Comparison of ENCODE assay signal across 16 cellular contexts in genomic region chr12:43416981-43417380, GRCh38.
DNase-seq lines count a peak whose midpoint lies in the region; ATAC-seq and TF ChIP-seq lines count a peak whose summit lies in the region.
"Had no signal": no experiment of that assay in that cellular context is flagged by ENCODE, and none has a peak within 500 bp of the region (broad histone marks: within the 10 kb centered on the region; RNA-seq: fewer than 3 reads in every experiment).

No MANE protein-coding gene starts in this region.

- H3K79me2 ChIP-seq in osteoblast (ENCODE audit: insufficient read depth, low read length), result no peaks in the 10 kb centered on the region

- in situ Hi-C loops in transverse colon (cut with MboI; ENCODE audit: low pct_ligation_motif_present in 1 of 4, low pct_unique_long_range_greater_than_20kb in 1 of 4, low sequenced_read_pairs in 3 of 4), result no loop called here

- H3K4me2 ChIP-seq in osteoblast (ENCODE audit: insufficient read depth, low read length), result no peak overlapping the region
- H3K4me2 ChIP-seq: A549; BLaER1 treated with 17β-estradiol and CSF1 and Interleukin-3, amounts not matched to agents 10 nM and 100 nM had no signal

- H3K27me3 ChIP-seq in osteoblast (ENCODE audit: insufficient read depth, low read length), result no peaks in the 10 kb centered on the region
- no peaks in the 10 kb centered on the region for H3K27me3 ChIP-seq in transverse colon
- H3K27me3 ChIP-seq: BLaER1 treated with 17β-estradiol and CSF1 and Interleukin-3, amounts not matched to agents 10 nM and 100 nM had no signal

- intact Hi-C loops in transverse colon (cut with DNase I; ENCODE audit: low total_unique reads), result no loop called here

- H3K36me3 ChIP-seq in osteoblast (ENCODE audit: insufficient read depth, low read length) (no peaks in the 10 kb centered on the region), transverse colon (no peaks in the 10 kb centered on the region)
- H3K36me3 ChIP-seq: BLaER1 treated with 17β-estradiol and CSF1 and Interleukin-3, amounts not matched to agents 10 nM and 100 nM had no signal

- H3K9me3 ChIP-seq in osteoblast (ENCODE audit: low read depth, low read length), result no peaks in the 10 kb centered on the region
- H3K9me3 ChIP-seq in transverse colon, result no peaks in the 10 kb centered on the region
- H3K9me3 ChIP-seq: A549; BLaER1 treated with 17β-estradiol and CSF1 and Interleukin-3, amounts not matched to agents 10 nM and 100 nM; Caco-2 had no signal

- no peak for TF ChIP-seq POLR2A in transverse colon (IDR thresholded peaks at IDR 0.05)

- no peak overlapping the region for H2AFZ ChIP-seq in osteoblast (ENCODE audit: low read length)

- ATAC-seq in HG03196 (IDR thresholded peaks at IDR 0.05; ENCODE audit: unreplicated experiment), result no peak
- ATAC-seq: A549; CD8-positive, alpha-beta T cell had no signal

- H3K4me3 ChIP-seq in osteoblast (ENCODE audit: insufficient read depth, low read length) (no peak overlapping the region), transverse colon (no peak overlapping the region)
- H3K4me3 ChIP-seq: A549; BLaER1 treated with 17β-estradiol and CSF1 and Interleukin-3, amounts not matched to agents 10 nM and 100 nM had no signal

- H3K27ac ChIP-seq in osteoblast (ENCODE audit: low read depth, low read length) (no peak overlapping the region), transverse colon (no peak overlapping the region)
- H3K27ac ChIP-seq: 22Rv1; A549; BLaER1 treated with 17β-estradiol and CSF1 and Interleukin-3, amounts not matched to agents 10 nM and 100 nM; C4-2B had no signal

- H4K20me1 ChIP-seq in osteoblast (ENCODE audit: insufficient read depth, low read length), result no peaks in the 10 kb centered on the region
- H4K20me1 ChIP-seq: BLaER1 treated with 17β-estradiol and CSF1 and Interleukin-3, amounts not matched to agents 10 nM and 100 nM had no signal

- DNase-seq in NCI-H82 (lab: John Stamatoyannopoulos, UW) (peak; percentile 22), NCI-H82 treated with DMSO at 0.1 percent for 48 hours (lab: John Stamatoyannopoulos, UW; ENCODE audit: unreplicated experiment) (no peak), osteoblast (ENCODE audit: insufficient read length, low spot score, missing footprints) (peak; percentile 45), transverse colon (no peak)
- DNase-seq: AML-193; Caco-2; Calu3; CD4-positive, alpha-beta T cell; CD8-positive, alpha-beta T cell; DMS79 treated with DMSO at 0.1 percent for 48 hours; GF-D8 had no signal

- no peaks in the 10 kb centered on the region for H3K4me1 ChIP-seq in osteoblast (ENCODE audit: insufficient read depth, low read length)
- H3K4me1 ChIP-seq in transverse colon, result no peaks in the 10 kb centered on the region
- H3K4me1 ChIP-seq: A549; BLaER1 treated with 17β-estradiol and CSF1 and Interleukin-3, amounts not matched to agents 10 nM and 100 nM; Caco-2 had no signal

- TF ChIP-seq CTCF in osteoblast (IDR thresholded peaks at IDR 0.05; ENCODE audit: extremely low read depth, low read depth, low read length) (no peak), transverse colon (IDR thresholded peaks at IDR 0.05) (no peak)

- TF ChIP-seq EP300 in transverse colon (IDR thresholded peaks at IDR 0.05; ENCODE audit: low read depth), result no peak

Comparison
In these comparisons a context has a peak if more than half of its experiments do, and no peak if none do; other contexts are left out.
1. DNase-seq: peak in NCI-H82 (single experiment) and osteoblast (single experiment); none in NCI-H82 treated with DMSO at 0.1 percent for 48 hours (single experiment) and transverse colon (single experiment).